1 cellular context compared by ENCODE assay signal in genomic region chr9:136418182-136419091, GRCh38.
TF ChIP-seq lines count a peak whose summit lies in the region.

No MANE protein-coding gene starts in this region.

TF ChIP-seq in IMR-90, 13 proteins besides CTCF, POLR2A, EP300 and RAD21:
- TF ChIP-seq MXI1 (IDR thresholded peaks at IDR 0.05; ENCODE audit: borderline replicate concordance, low read depth, low read length) = no peak
- no peak for TF ChIP-seq MAFK (IDR thresholded peaks at IDR 0.05; ENCODE audit: low read depth, low read length)
- TF ChIP-seq USF2 (IDR thresholded peaks at IDR 0.05; ENCODE audit: low read depth, low read length) = no peak
- no peak for TF ChIP-seq FOS (IDR thresholded peaks at IDR 0.05; ENCODE audit: low read depth, low read length)
- no peak for TF ChIP-seq NFE2L2 (IDR thresholded peaks at IDR 0.05; ENCODE audit: low read depth, low read length)
